In the genomic region with DNA sequence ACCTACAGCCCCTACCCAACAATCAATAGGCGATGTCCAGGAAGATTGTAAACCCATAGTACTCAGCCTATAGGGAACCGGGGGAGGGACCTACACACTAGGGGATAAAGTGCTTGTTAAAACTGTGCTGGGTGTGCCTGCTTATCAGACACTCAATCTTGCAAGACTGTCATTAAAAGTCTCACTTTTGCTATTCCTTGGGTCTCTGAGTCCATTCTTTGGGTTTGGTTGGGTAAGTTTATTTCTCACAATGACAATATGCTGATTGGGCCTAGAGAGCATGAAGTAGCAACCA, we compare ENCODE assay signal across 32 cellular contexts. TPM values are rescaled to one million over a fixed set of nuclear protein-coding genes. Genes with fewer than 3 reads are reported as not detected.
"Had no signal": no experiment of that assay in that cellular context is flagged by ENCODE, and none has a peak within 500 bp of the region (broad histone marks: within the 10 kb centered on the region; RNA-seq: fewer than 3 reads in every experiment).

No MANE protein-coding gene starts in this region.

- H3K27ac ChIP-seq: brain microvascular endothelial cell, esophagus muscularis mucosa, foreskin keratinocyte, gastrocnemius medialis had no signal

- H3K27me3 ChIP-seq: brain microvascular endothelial cell, esophagus muscularis mucosa, gastrocnemius medialis had no signal

- H3K4me3 ChIP-seq: esophagus muscularis mucosa, gastrocnemius medialis had no signal

- H3K36me3 ChIP-seq: brain microvascular endothelial cell, esophagus muscularis mucosa, gastrocnemius medialis had no signal

- ATAC-seq: activated CD4-positive, alpha-beta T cell treated with anti-CD3 and anti-CD28 coated beads for 36 hours; activated CD8-positive, alpha-beta T cell treated with anti-CD3 and anti-CD28 coated beads, Interleukin-2, amount 10 ng/mL, durations not matched to agents 7 days and 5 days; activated naive CD4-positive, alpha-beta T cell treated with anti-CD3 and anti-CD28 coated beads, Interleukin-2, amount 50 U/mL, for 72 hours; effector memory CD8-positive, alpha-beta T cell; foreskin keratinocyte; gastrocnemius medialis had no signal

- H3K4me1 ChIP-seq: esophagus muscularis mucosa, foreskin keratinocyte, gastrocnemius medialis had no signal

- H3K9me3 ChIP-seq: gastrocnemius medialis had no signal

- DNase-seq: activated CD4-positive, alpha-beta memory T cell treated with anti-CD3 and anti-CD28 coated beads for 36 hours; activated CD4-positive, alpha-beta T cell treated with anti-CD3 and anti-CD28 coated beads for 36 hours; activated CD4-positive, alpha-beta T cell treated with anti-CD3 and anti-CD28 coated beads, Interleukin-2, amount 10 ng/mL, durations not matched to agents 24 days and 14 days; activated CD4-positive, CD25-positive, alpha-beta regulatory T cell; activated CD4-positive, CD25-positive, alpha-beta regulatory T cell treated with anti-CD3 and anti-CD28 coated beads, Interleukin-2, amount 50 U/mL, for 72 hours; activated CD8-positive, alpha-beta memory T cell treated with anti-CD3 and anti-CD28 coated beads, Interleukin-2, amount 50 U/mL, for 48 hours; activated CD8-positive, alpha-beta T cell treated with anti-CD3 and anti-CD28 coated beads, Interleukin-2, amount 10 ng/mL, durations not matched to agents 7 days and 5 days; activated gamma-delta T cell; activated naive CD4-positive, alpha-beta T cell; activated naive CD4-positive, alpha-beta T cell treated with anti-CD3 and anti-CD28 coated beads, Interleukin-2, amount 10 ng/mL, durations not matched to agents 7 days and 5 days; activated naive CD8-positive, alpha-beta T cell treated with anti-CD3 and anti-CD28 coated beads, Interleukin-2, amount 10 ng/mL, durations not matched to agents 7 days and 5 days; activated T-cell treated with anti-CD3 and anti-CD28 coated beads for 4 hours; activated T-cell treated with anti-CD3 and anti-CD28 coated beads, Interleukin-2, amount 50 U/mL, for 24 hours; activated T-cell treated with anti-CD3 and anti-CD28 coated beads, Interleukin-2, amount 50 U/mL, for 72 hours; amniotic stem cell; anterior cingulate cortex; brain microvascular endothelial cell; caudate nucleus; cortex of kidney; dermis blood vessel endothelial cell; effector CD4-positive, alpha-beta T cell; effector memory CD8-positive, alpha-beta T cell; erythroblast; foreskin keratinocyte; gastrocnemius medialis; glutamatergic neuron had no signal

RNA-seq across cellular contexts. Expression of a gene that starts 59.8 kb away (rescaled TPM):
- total RNA-seq: activated CD4-positive, alpha-beta memory T cell treated with anti-CD3 and anti-CD28 coated beads for 36 hours; activated CD4-positive, alpha-beta T cell treated with anti-CD3 and anti-CD28 coated beads for 36 hours; activated CD4-positive, alpha-beta T cell treated with anti-CD3 and anti-CD28 coated beads, Interleukin-2, amount 10 ng/mL, durations not matched to agents 24 days and 14 days; activated CD8-positive, alpha-beta T cell treated with anti-CD3 and anti-CD28 coated beads, Interleukin-2, amount 10 ng/mL, durations not matched to agents 7 days and 5 days; activated naive CD4-positive, alpha-beta T cell treated with anti-CD3 and anti-CD28 coated beads, Interleukin-2, amount 50 U/mL, for 72 hours; activated naive CD8-positive, alpha-beta T cell treated with anti-CD3 and anti-CD28 coated beads, Interleukin-2, amount 10 ng/mL, durations not matched to agents 7 days and 5 days; activated T-cell treated with anti-CD3 and anti-CD28 coated beads, Interleukin-2, amount 50 U/mL, for 72 hours; astrocyte; bronchial epithelial cell; chondrocyte; dermis blood vessel endothelial cell; esophagus muscularis mucosa; foreskin keratinocyte; T-helper 1 cell treated with Interleukin-12 subunit alpha and Interleukin-12 subunit beta and Interleukin-4 antibody, amounts not matched to agents 30 ng/mL and 1 ng/mL, for 36 hours had no signal
- polyA plus RNA-seq: foreskin keratinocyte had no signal
